9 cellular contexts compared by ENCODE assay signal in genomic region chr1:18955116-18955441, GRCh38. TPM values are rescaled to one million over a fixed set of nuclear protein-coding genes. Genes with fewer than 3 reads are reported as not detected.
DNase-seq lines count a peak whose midpoint lies in the region; ATAC-seq and TF ChIP-seq lines count a peak whose summit lies in the region.
"Had no signal": no experiment of that assay in that cellular context is flagged by ENCODE, and none has a peak within 500 bp of the region (broad histone marks: within the 10 kb centered on the region; RNA-seq: fewer than 3 reads in every experiment).

No MANE protein-coding gene starts in this region.

- H3K4me3 ChIP-seq in CD4-positive, alpha-beta memory T cell (ENCODE audit: low read length in 2 of 2): peak overlapping the region; percentile 58 to 74
- peak overlapping the region; percentile 75 to 97 (median 90) for H3K4me3 ChIP-seq in Peyer's patch
- peak overlapping the region; percentile 76 for H3K4me3 ChIP-seq in epithelial cell of proximal tubule (ENCODE audit: low read depth, low read length)
- peak overlapping the region; percentile 73 for H3K4me3 ChIP-seq in ovary

- no peak for ATAC-seq in GM19455 (IDR thresholded peaks at IDR 0.05; ENCODE audit: unreplicated experiment)

- DNase-seq in CD4-positive, alpha-beta memory T cell: no peak
- DNase-seq in Peyer's patch (no peak), epithelial cell of proximal tubule (ENCODE audit: low read depth) (no peak), ovary (no peak), superior temporal gyrus (ENCODE audit: extremely low spot score) (no peak)
- DNase-seq in stimulated activated CD4-positive, alpha-beta T cell treated with anti-CD3 and anti-CD28 coated beads, Interleukin-4, amount 100 ng/mL, for 24 hours: no peak
- DNase-seq in stimulated activated naive CD4-positive, alpha-beta T cell treated with Interleukin-2 at 50 U/mL for 16 hours (lab: John Stamatoyannopoulos, UW): no peak
- DNase-seq: NCI-H2227 treated with DMSO at 0.1 percent for 48 hours had no signal

- peaks cover 0 to 1% (median 0%) of the 10 kb centered on the region in 8 donors for H3K9me3 Mint-ChIP-seq in CD4-positive, alpha-beta memory T cell

- TF ChIP-seq EP300 in ovary (IDR thresholded peaks at IDR 0.05): no peak

- H3K27ac Mint-ChIP-seq in CD4-positive, alpha-beta memory T cell: peak overlapping the region; percentile 98 to 100 (median 100)

- CTCF ChIA-PET in CD4-positive, alpha-beta memory T cell (lab: Charles Lee; ENCODE audit: partially characterized antibody): interaction anchor here (2.1 to 12.4 kb wide), 3 partner anchors 17 to 45 kb away, joined by 7 to 206 read pairs (median 143); no protein-coding TSS in a partner anchor

- POLR2A ChIA-PET in CD4-positive, alpha-beta memory T cell (lab: Charles Lee; ENCODE audit: partially characterized antibody): interaction anchor here (1.3 to 20.6 kb wide), 14 partner anchors 9 to 120 kb away, joined by 3 to 599 read pairs (median 7); partner anchors contain the start of gene ALDH4A1

- H3K27ac ChIP-seq in CD4-positive, alpha-beta memory T cell (ENCODE audit: low read depth, low read length): peak overlapping the region; percentile 98
- H3K27ac ChIP-seq in Peyer's patch (peak overlapping the region in 3 of 4 donors; percentile 83 to 90 (median 86)), ovary (no peak overlapping the region)

- peaks cover 3 to 33% of the 10 kb centered on the region in 2 donors for H3K36me3 Mint-ChIP-seq in CD4-positive, alpha-beta memory T cell

- H3K4me1 ChIP-seq in CD4-positive, alpha-beta memory T cell (ENCODE audit: insufficient read depth, low read length): peaks cover 70% of the 10 kb centered on the region
- H3K4me1 ChIP-seq in Peyer's patch (peaks cover 0 to 43% (median 32%) of the 10 kb centered on the region in 4 donors), ovary (ENCODE audit: insufficient read depth) (peaks cover 14% of the 10 kb centered on the region)

- no peaks in the 10 kb centered on the region for H3K36me3 ChIP-seq in CD4-positive, alpha-beta memory T cell (ENCODE audit: insufficient read depth, low read length)
- H3K36me3 ChIP-seq in Peyer's patch (no peaks in the 10 kb centered on the region), ovary (no peaks in the 10 kb centered on the region)

- H3K27me3 Mint-ChIP-seq in CD4-positive, alpha-beta memory T cell: no peaks in the 10 kb centered on the region

- H3K27me3 ChIP-seq in CD4-positive, alpha-beta memory T cell (ENCODE audit: insufficient read depth, low read length): no peaks in the 10 kb centered on the region
- H3K27me3 ChIP-seq in Peyer's patch (no peaks in the 10 kb centered on the region), ovary (no peaks in the 10 kb centered on the region)

- TF ChIP-seq POLR2A in Peyer's patch (IDR thresholded peaks at IDR 0.05): no peak
- no peak for TF ChIP-seq POLR2A in ovary (IDR thresholded peaks at IDR 0.05)

- no peak for TF ChIP-seq CTCF in Peyer's patch (IDR thresholded peaks at IDR 0.05)
- no peak for TF ChIP-seq CTCF in epithelial cell of proximal tubule (conservative IDR thresholded peaks at IDR 0.05; ENCODE audit: low read depth, low read length)
- TF ChIP-seq CTCF in ovary (IDR thresholded peaks at IDR 0.05): no peak

- intact Hi-C loops in CD4-positive, alpha-beta memory T cell (cut with micrococcal nuclease): loop anchor here (5.0 kb wide), 1 partner anchor 257 kb away; the partner anchor contains the start of gene UBR4
- intact Hi-C loops in ovary (cut with DNase I): loop anchor here in 1 of 4 donors (5.0 to 10.0 kb wide), 2 partner anchors 33 to 50 kb away; partner anchors contain the start of gene ALDH4A1

- H3K4me3 Mint-ChIP-seq in CD4-positive, alpha-beta memory T cell: peak overlapping the region; percentile 93 to 98 (median 94)

- no peaks in the 10 kb centered on the region for H3K9me3 ChIP-seq in CD4-positive, alpha-beta memory T cell (ENCODE audit: control insufficient read depth in 1 of 2, low read length in 2 of 2)
- H3K9me3 ChIP-seq in Peyer's patch: no peaks in the 10 kb centered on the region
- H3K9me3 ChIP-seq in ovary: no peaks in the 10 kb centered on the region

- peaks cover 36 to 76% (median 56%) of the 10 kb centered on the region in 4 donors for H3K4me1 Mint-ChIP-seq in CD4-positive, alpha-beta memory T cell

- WGBS in ovary, 3 donors: 57 to 63% (median 63%) methylated on average over 6 of the region's 6 CpGs

RNA-seq across cellular contexts. Expression of gene IFFO2, which starts 1.4 kb away (rescaled TPM):
- total RNA-seq in CD4-positive, alpha-beta memory T cell: 10 to 100 TPM; 39.0 to 41.3 TPM
- 1 to 10 TPM; 1.3 to 5.2 TPM for polyA plus RNA-seq in CD4-positive, alpha-beta memory T cell
- 10 to 100 TPM in 1 of 4 donors, 1 to 10 TPM in 3; 1.9 to 14.9 (median 3.8) TPM for total RNA-seq in Peyer's patch
- total RNA-seq in epithelial cell of proximal tubule: 61.8 and 107 TPM in 2 replicates
- total RNA-seq in ovary: 10 to 100 TPM in 1 of 7 donors, 1 to 10 TPM in 6; 3.6 to 11.2 (median 6.2) TPM
- 1 to 10 TPM; 3.4 to 6.3 TPM for polyA plus RNA-seq in ovary

RNA-seq across cellular contexts. Expression of gene ALDH4A1, which starts 52.7 kb away (rescaled TPM):
- total RNA-seq in CD4-positive, alpha-beta memory T cell: 1 to 10 TPM; 1.4 to 1.5 TPM
- 1 to 10 TPM; 1.1 to 1.6 TPM for polyA plus RNA-seq in CD4-positive, alpha-beta memory T cell
- total RNA-seq in Peyer's patch (1 to 10 TPM; 2.8 to 5.8 (median 4.1) TPM), epithelial cell of proximal tubule (15.2 and 27.0 TPM in 2 replicates), ovary (10 to 100 TPM in 1 of 7 donors, 1 to 10 TPM in 6; 4.4 to 13.9 (median 8.0) TPM)
- 1 to 10 TPM; 2.8 to 9.7 TPM for polyA plus RNA-seq in ovary

Comparison
In these comparisons a context has a peak if more than half of its experiments do, and no peak if none do; other contexts are left out.
1. H3K27ac ChIP-seq: peak in CD4-positive, alpha-beta memory T cell (single experiment) and Peyer's patch (3 of 4); none in ovary (0 of 2).
2. Peak in every context shown above with its lines, with median percentiles within 50 percentile points of each other: H3K4me3 ChIP-seq.